Comparison of ENCODE assay signal across 8 cellular contexts in genomic region chr3:196632033-196632751, GRCh38. TPM values are rescaled to one million over a fixed set of nuclear protein-coding genes. Genes with fewer than 3 reads are reported as not detected.
DNase-seq lines count a peak whose midpoint lies in the region; ATAC-seq and TF ChIP-seq lines count a peak whose summit lies in the region.

No MANE protein-coding gene starts in this region.

- no peaks in the 10 kb centered on the region for H4K20me1 ChIP-seq in mammary epithelial cell (ENCODE audit: insufficient read depth, low read length)

- H3K9me3 ChIP-seq in WERI-Rb-1 (ENCODE audit: severe bottlenecking) = no peaks in the 10 kb centered on the region
- H3K9me3 ChIP-seq in mammary epithelial cell (replicated peaks; ENCODE audit: insufficient read depth, low read length) = no peaks in the 10 kb centered on the region
- no peaks in the 10 kb centered on the region for H3K9me3 ChIP-seq in spleen

- H3K9ac ChIP-seq in mammary epithelial cell (ENCODE audit: insufficient read depth, low read length) = peak overlapping the region; percentile 58

- H3K27ac ChIP-seq in WERI-Rb-1 (peak overlapping the region; percentile 81), mammary epithelial cell (ENCODE audit: insufficient read depth, low read depth, low read length) (peak overlapping the region; percentile 52), spleen (peak overlapping the region; percentile 88 to 98 (median 94))

- H3K4me3 ChIP-seq in AG04449 (ENCODE audit: low read depth, low read length) (peak overlapping the region; percentile 65), WERI-Rb-1 (ENCODE audit: low read depth, low read length) (peak overlapping the region; percentile 49), mammary epithelial cell (replicated peaks in 1 of 3; ENCODE audit: insufficient read depth in 1 of 3, low read depth in 2 of 3, low read length in 3 of 3) (peak overlapping the region; percentile 59 to 89 (median 63)), spleen (peak overlapping the region; percentile 45 to 87 (median 60))

- peaks cover 0 to 3% (median 0%) of the 10 kb centered on the region in 3 donors for H3K36me3 Mint-ChIP-seq in immature natural killer cell

- H3K79me2 ChIP-seq in mammary epithelial cell (ENCODE audit: insufficient read depth, low read length) = no peaks in the 10 kb centered on the region

- H3K4me1 ChIP-seq in mammary epithelial cell (ENCODE audit: insufficient read depth, low read length) (peaks cover 9% of the 10 kb centered on the region), spleen (peaks cover 15 to 78% (median 36%) of the 10 kb centered on the region in 6 donors)

- H3K4me2 ChIP-seq in mammary epithelial cell (ENCODE audit: insufficient read depth, low read depth, low read length) = peak overlapping the region; percentile 84

- ATAC-seq in GM18873 (IDR thresholded peaks at IDR 0.05; ENCODE audit: low FRiP score, unreplicated experiment) = peak; percentile 56
- peak; percentile 65 for ATAC-seq in HG03135 (IDR thresholded peaks at IDR 0.05; ENCODE audit: unreplicated experiment)

- peaks cover 82% of the 10 kb centered on the region in 2 donors for H3K4me1 Mint-ChIP-seq in immature natural killer cell

- CTCF ChIA-PET in AG04449 (lab: Yijun Ruan, JAX) = interaction anchor here (1.0 to 2.6 kb wide), 6 partner anchors 17 to 52 kb away, joined by 3 to 12 read pairs (median 4); no protein-coding TSS in a partner anchor
- CTCF ChIA-PET in mammary epithelial cell (lab: Charles Lee; ENCODE audit: low non-redundant PET) = interaction anchor here (0.9 kb wide), 1 partner anchor 9 kb away, joined by 3 read pairs; no protein-coding TSS in a partner anchor

- peak overlapping the region; percentile 93 for H2AFZ ChIP-seq in mammary epithelial cell (ENCODE audit: low read depth, low read length)

- H3K27me3 ChIP-seq in WERI-Rb-1 (ENCODE audit: insufficient read depth, low read depth, severe bottlenecking) (no peaks in the 10 kb centered on the region), mammary epithelial cell (ENCODE audit: insufficient read depth, low read length) (no peaks in the 10 kb centered on the region), spleen (replicated peaks in 1 of 7) (no peaks in the 10 kb centered on the region)

- 5% methylated on average over 16 of the region's 44 CpGs for WGBS in mammary epithelial cell (ENCODE audit: low coverage, missing lambda C conversion rate)
- 0 to 1% (median 1%) methylated on average over 21 to 44 of the region's 44 CpGs for WGBS in spleen, 5 donors

- DNase-seq in AG04449 (ENCODE audit: low read depth, low spot score) (no peak), NCI-H2196 treated with DMSO at 0.1 percent for 48 hours (lab: John Stamatoyannopoulos, UW; ENCODE audit: unreplicated experiment) (peak; percentile 98), WERI-Rb-1 (peak; percentile 82), mammary epithelial cell (peak; percentile 69), immature natural killer cell (peak; percentile 97 to 98 (median 98)), spleen (peak; percentile 97)

- dilution Hi-C loops in mammary epithelial cell (cut with HindIII; ENCODE audit: low sequenced_read_pairs) = no loop called here

- in situ Hi-C loops in mammary epithelial cell (cut with MboI; ENCODE audit: low sequenced_read_pairs in 2 of 2) = loop anchor here in 1 of 2 donors (10.0 kb wide), 1 partner anchor 53 kb away; no protein-coding TSS in a partner anchor

- TF ChIP-seq CTCF in AG04449 (IDR thresholded peaks at IDR 0.05; ENCODE audit: insufficient read depth, low read length, missing control alignments) (peak; percentile 49), WERI-Rb-1 (IDR thresholded peaks at IDR 0.05; ENCODE audit: low read depth, low read length) (peak; percentile 24; the same call in 1 of the 2 replicates), mammary epithelial cell (conservative IDR thresholded peaks at IDR 0.05 in 1 of 2, IDR thresholded peaks at IDR 0.05 in 1 of 2; ENCODE audit: extremely low read depth in 1 of 2, insufficient read depth in 1 of 2, low read depth in 1 of 2, low read length in 2 of 2) (peak in 1 of 2 donors; percentile 45), spleen (IDR thresholded peaks at IDR 0.05 in 8 of 11, conservative IDR thresholded peaks at IDR 0.05 in 3 of 11) (peak in 7 of 11 experiments; percentile 7 to 65 (median 45))

- intact Hi-C loops in mammary epithelial cell (cut with micrococcal nuclease) (no loop called here), spleen (cut with DNase I; ENCODE audit: low total_unique reads) (no loop called here)

- POLR2A ChIA-PET in AG04449 (lab: Yijun Ruan, JAX) = no interaction called here

- BruUV-seq in mammary epithelial cell (replicated peaks; lab: Mats Ljungman, UMichigan) = TSS peak; percentile 63

- peak overlapping the region; percentile 74 to 98 (median 85) for H3K4me3 Mint-ChIP-seq in immature natural killer cell

- peak in 1 of 3 donors; percentile 63 for TF ChIP-seq POLR2A in spleen (IDR thresholded peaks at IDR 0.05)

- no peaks in the 10 kb centered on the region for H3K36me3 ChIP-seq in WERI-Rb-1
- H3K36me3 ChIP-seq in mammary epithelial cell (ENCODE audit: insufficient read depth, low read length) = no peaks in the 10 kb centered on the region
- peaks cover 0 to 5% (median 0%) of the 10 kb centered on the region in 6 donors for H3K36me3 ChIP-seq in spleen

- no peaks in the 10 kb centered on the region for H3K9me3 Mint-ChIP-seq in immature natural killer cell

- peak overlapping the region; percentile 93 to 97 (median 96) for H3K27ac Mint-ChIP-seq in immature natural killer cell

- H3K27me3 Mint-ChIP-seq in immature natural killer cell (ENCODE audit: low read depth in 3 of 3) = peaks cover 9 to 24% (median 13%) of the 10 kb centered on the region in 3 donors

RNA-seq across cellular contexts. Expression of gene NRROS, which starts 7.3 kb away (rescaled TPM):
- total RNA-seq in mammary epithelial cell = 1 to 10 TPM in 1 of 2 donors, not detected in 1; 1.1 TPM
- 0.24 TPM for polyA plus RNA-seq in mammary epithelial cell
- not detected for polyA minus RNA-seq in mammary epithelial cell
- polyA plus RNA-seq in immature natural killer cell = 10 to 100 TPM in 1 of 3 donors, 1 to 10 TPM in 2; 6.3 to 14.1 (median 8.0) TPM
- total RNA-seq in spleen = 10 to 100 TPM; 25.7 to 35.2 (median 30.8) TPM
- polyA plus RNA-seq in spleen = 10 to 100 TPM in 1 of 3 donors, 1 to 10 TPM in 2; 7.8 to 20.3 (median 8.4) TPM
